8 cellular contexts compared by ENCODE assay signal in genomic region chr19:3785938-3786824, GRCh38. TPM values are rescaled to one million over a fixed set of nuclear protein-coding genes. Genes with fewer than 3 reads are reported as not detected.
DNase-seq lines count a peak whose midpoint lies in the region; ATAC-seq lines count a peak whose summit lies in the region.

A gene with protein sequence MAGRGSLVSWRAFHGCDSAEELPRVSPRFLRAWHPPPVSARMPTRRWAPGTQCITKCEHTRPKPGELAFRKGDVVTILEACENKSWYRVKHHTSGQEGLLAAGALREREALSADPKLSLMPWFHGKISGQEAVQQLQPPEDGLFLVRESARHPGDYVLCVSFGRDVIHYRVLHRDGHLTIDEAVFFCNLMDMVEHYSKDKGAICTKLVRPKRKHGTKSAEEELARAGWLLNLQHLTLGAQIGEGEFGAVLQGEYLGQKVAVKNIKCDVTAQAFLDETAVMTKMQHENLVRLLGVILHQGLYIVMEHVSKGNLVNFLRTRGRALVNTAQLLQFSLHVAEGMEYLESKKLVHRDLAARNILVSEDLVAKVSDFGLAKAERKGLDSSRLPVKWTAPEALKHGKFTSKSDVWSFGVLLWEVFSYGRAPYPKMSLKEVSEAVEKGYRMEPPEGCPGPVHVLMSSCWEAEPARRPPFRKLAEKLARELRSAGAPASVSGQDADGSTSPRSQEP (minus strand): TSS chr19:3786381. CDS start chr19:3785135, 1,246 bp downstream.

- no peak within 1 kb of the TSS for H2AFZ ChIP-seq in mesenchymal stem cell (ENCODE audit: low read depth, low read length)

- no peak within 1 kb of the TSS for H3K23ac ChIP-seq in mesenchymal stem cell (ENCODE audit: low read length in 2 of 2)

- peak; percentile 91 for DNase-seq in H7
- no peak for DNase-seq in T-helper 17 cell
- DNase-seq in stimulated activated CD4-positive, alpha-beta T cell treated with anti-CD3 and anti-CD28 coated beads, Interleukin-1b, Interleukin-23, amount 100 ng/mL, for 4 hours (ENCODE audit: low read depth in 2 of 2), result peak; percentile 34 to 47
- DNase-seq in mesenchymal stem cell, result no peak
- no peak for DNase-seq in NCI-H446 (lab: John Stamatoyannopoulos, UW)
- no peak for DNase-seq in inferior parietal cortex (ENCODE audit: extremely low spot score)

- H2BK12ac ChIP-seq in mesenchymal stem cell (ENCODE audit: low read length in 2 of 2), result no peak within 1 kb of the TSS

- no peaks in the 10 kb centered on the region for H3K36me3 Mint-ChIP-seq in T-helper 17 cell (ENCODE audit: low read depth)

- H3K4me3 Mint-ChIP-seq in T-helper 17 cell, result peak within 1 kb of the TSS; percentile 83

- H3K79me1 ChIP-seq in mesenchymal stem cell (replicated peaks; ENCODE audit: low read length, poor library complexity, severe bottlenecking), result no peaks in the 10 kb centered on the region

- no peaks in the 10 kb centered on the region for H3K27me3 Mint-ChIP-seq in T-helper 17 cell

- no peak within 1 kb of the TSS for H2AK5ac ChIP-seq in mesenchymal stem cell (ENCODE audit: low read length, severe bottlenecking)

- peaks cover 4 to 9% of the 10 kb centered on the region in 2 donors for H3K4me1 ChIP-seq in esophagus (ENCODE audit: control insufficient read depth in 2 of 2, insufficient read depth in 2 of 2, low read length in 1 of 2)
- peaks cover 10% of the 10 kb centered on the region for H3K4me1 ChIP-seq in mesenchymal stem cell (ENCODE audit: control insufficient read depth, insufficient read depth, low read depth, low read length)

- H3K9ac ChIP-seq in mesenchymal stem cell (ENCODE audit: low read length), result no peak within 1 kb of the TSS

- H3K4me2 ChIP-seq in mesenchymal stem cell (ENCODE audit: low read length, poor library complexity, severe bottlenecking), result no peak within 1 kb of the TSS

- no peak within 1 kb of the TSS for H4K8ac ChIP-seq in mesenchymal stem cell (ENCODE audit: low read length)

- no peak within 1 kb of the TSS for H3K4ac ChIP-seq in mesenchymal stem cell (ENCODE audit: low read depth in 1 of 2, low read length in 2 of 2)

- peaks cover 2% of the 10 kb centered on the region for H3K4me1 Mint-ChIP-seq in T-helper 17 cell

- H3K36me3 ChIP-seq in H7 (replicated peaks; ENCODE audit: control insufficient read depth, insufficient read depth, low read length) (no peaks in the 10 kb centered on the region; the same call in 1 of the 2 replicates), esophagus (ENCODE audit: control insufficient read depth in 2 of 2, insufficient read depth in 2 of 2, low read length in 1 of 2) (no peaks in the 10 kb centered on the region), mesenchymal stem cell (ENCODE audit: control insufficient read depth in 1 of 2, insufficient read depth in 2 of 2, low read depth in 1 of 2, low read length in 2 of 2) (no peaks in the 10 kb centered on the region)

- no peak within 1 kb of the TSS for H2BK5ac ChIP-seq in mesenchymal stem cell (ENCODE audit: low read depth, low read length, poor library complexity, severe bottlenecking)

- H2BK120ac ChIP-seq in mesenchymal stem cell (ENCODE audit: low read depth, low read length), result no peak within 1 kb of the TSS

- H4K91ac ChIP-seq in mesenchymal stem cell (ENCODE audit: low read length), result no peak within 1 kb of the TSS

- H3K18ac ChIP-seq in mesenchymal stem cell (ENCODE audit: low read depth in 1 of 2, low read length in 2 of 2), result no peak within 1 kb of the TSS

- H3K27ac ChIP-seq in esophagus (ENCODE audit: low read depth in 2 of 2, low read length in 1 of 2) (no peak within 1 kb of the TSS), mesenchymal stem cell (ENCODE audit: low read length, poor library complexity, severe bottlenecking) (no peak within 1 kb of the TSS)

- ATAC-seq in T-helper 17 cell, result peak; percentile 41
- ATAC-seq in GM21529 (IDR thresholded peaks at IDR 0.05; ENCODE audit: unreplicated experiment), result no peak

- no peak within 1 kb of the TSS for H3K14ac ChIP-seq in mesenchymal stem cell (ENCODE audit: low read length in 2 of 2)

- H3K9me3 ChIP-seq in T-helper 17 cell (ENCODE audit: control insufficient read depth, low read length, poor library complexity, severe bottlenecking), result peaks cover 3% of the 10 kb centered on the region
- H3K9me3 ChIP-seq in esophagus (ENCODE audit: control insufficient read depth in 2 of 2, insufficient read depth in 1 of 2, low read depth in 1 of 2, low read length in 1 of 2), result peaks cover 16 to 26% of the 10 kb centered on the region in 2 donors
- H3K9me3 ChIP-seq in mesenchymal stem cell (ENCODE audit: control insufficient read depth, low read length), result peaks cover 26% of the 10 kb centered on the region

- H3K27me3 ChIP-seq in H7 (ENCODE audit: control insufficient read depth, insufficient read depth, low read length) (peaks cover 17% of the 10 kb centered on the region), esophagus (ENCODE audit: control insufficient read depth in 1 of 2, insufficient read depth in 2 of 2, low read length in 2 of 2) (no peaks in the 10 kb centered on the region), mesenchymal stem cell (ENCODE audit: control insufficient read depth in 1 of 2, insufficient read depth in 1 of 2, low read length in 2 of 2) (peaks cover 30 to 51% of the 10 kb centered on the region in 2 experiments)

- 5 to 6% methylated on average over 66 to 101 of the region's 101 CpGs for WGBS in esophagus, 2 donors
- 9% methylated on average over 73 of the region's 101 CpGs for WGBS in mesenchymal stem cell

- H3K27ac Mint-ChIP-seq in T-helper 17 cell, result no peak within 1 kb of the TSS

- H3K4me3 ChIP-seq in H7 (ENCODE audit: insufficient read depth, low read depth, low read length) (peak within 1 kb of the TSS; percentile 81), esophagus (ENCODE audit: low read depth in 1 of 2, low read length in 2 of 2) (peak within 1 kb of the TSS; percentile 41 to 55), mesenchymal stem cell (ENCODE audit: insufficient read depth in 1 of 2, low read depth in 1 of 2, low read length in 2 of 2) (no peak within 1 kb of the TSS)

- no peak within 1 kb of the TSS for H2BK15ac ChIP-seq in mesenchymal stem cell (ENCODE audit: low read depth, poor library complexity, severe bottlenecking)

RNA-seq across cellular contexts. Expression of the gene that starts here (rescaled TPM):
- total RNA-seq in H7 (2014; rRNA removed; shearing (Covaris generic)), result 19.1 and 22.8 TPM in 2 replicates
- 10 to 100 TPM; 10.0 to 13.3 TPM for total RNA-seq in T-helper 17 cell
- 1 to 10 TPM; 2.4 to 2.6 TPM for polyA plus RNA-seq in esophagus
- not detected for polyA plus RNA-seq in mesenchymal stem cell (2013, experiment 1 of 2)
- polyA plus RNA-seq in mesenchymal stem cell (2013, experiment 2 of 2), result not detected

Comparison
In these comparisons a context has a peak if more than half of its experiments do, and no peak if none do; other contexts are left out.
1. DNase-seq: peak in H7 (single experiment) and stimulated activated CD4-positive, alpha-beta T cell treated with anti-CD3 and anti-CD28 coated beads, Interleukin-1b, Interleukin-23, amount 100 ng/mL, for 4 hours (2 of 2); none in T-helper 17 cell (0 of 3), mesenchymal stem cell (single experiment), NCI-H446 (0 of 2) and inferior parietal cortex (single experiment).
2. H3K4me3 ChIP-seq: peak in H7 (single experiment) and esophagus (2 of 2); none in mesenchymal stem cell (0 of 2).